16 cellular contexts compared by ENCODE assay signal in the genomic region with DNA sequence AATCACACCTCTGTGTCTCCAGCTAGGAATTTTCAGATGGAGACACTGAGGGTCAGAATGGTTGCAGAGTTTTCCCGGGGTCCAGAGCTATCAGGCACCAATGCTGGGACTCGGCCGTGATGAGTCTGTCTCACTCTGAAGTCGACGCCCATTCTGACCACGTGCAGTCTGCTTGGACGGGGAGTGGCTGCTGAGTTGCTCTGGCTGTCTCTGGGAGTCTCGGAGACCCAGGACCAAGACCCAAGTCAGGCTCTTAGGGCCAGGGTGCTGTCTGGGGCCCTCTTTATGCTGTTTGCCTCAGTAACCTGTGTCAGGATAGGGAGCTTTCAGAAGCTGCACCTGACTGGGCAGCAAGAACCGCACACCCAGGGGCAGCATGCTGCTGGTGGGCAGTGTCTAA. TPM values are rescaled to one million over a fixed set of nuclear protein-coding genes. Genes with fewer than 3 reads are reported as not detected.
"Had no signal": no experiment of that assay in that cellular context is flagged by ENCODE, and none has a peak within 500 bp of the region (broad histone marks: within the 10 kb centered on the region; RNA-seq: fewer than 3 reads in every experiment).

No MANE protein-coding gene starts in this region.

- H3K9me3 ChIP-seq: body of pancreas, mucosa of descending colon, prostate gland, sigmoid colon, upper lobe of right lung had no signal

- H3K27me3 ChIP-seq: body of pancreas, sigmoid colon, upper lobe of right lung had no signal

- ATAC-seq: activated naive CD4-positive, alpha-beta T cell treated with anti-CD3 and anti-CD28 coated beads, Interleukin-2, amount 50 U/mL, for 72 hours; body of pancreas; mucosa of descending colon; natural killer cell; upper lobe of right lung had no signal

- H3K4me3 ChIP-seq: body of pancreas, mucosa of descending colon, prostate gland, sigmoid colon, upper lobe of right lung had no signal

- H3K27ac ChIP-seq: body of pancreas, prostate gland, upper lobe of right lung had no signal

- H3K36me3 ChIP-seq: prostate gland, upper lobe of right lung had no signal

- DNase-seq: activated effector memory CD4-positive, alpha-beta T cell treated with Interleukin-2 at 50 U/mL for 16 hours; activated T-cell treated with anti-CD3 and anti-CD28 coated beads, Interleukin-2, amount 50 U/mL, for 1 hour; amniotic stem cell; body of pancreas; cortex of kidney; effector memory CD4-positive, alpha-beta T cell; mucosa of descending colon; natural killer cell; nucleus accumbens; sigmoid colon; stimulated activated CD4-positive, alpha-beta T cell treated with anti-CD3 and anti-CD28 coated beads, Interleukin-4, amount 100 ng/mL, for 1 hour; stimulated activated CD8-positive, alpha-beta memory T cell treated with anti-CD3 and anti-CD28 coated beads, Interleukin-4, amount 100 ng/mL, for 48 hours; upper lobe of right lung had no signal

RNA-seq across cellular contexts. Expression of a gene that starts 4.6 kb away (rescaled TPM):
- total RNA-seq: activated naive CD4-positive, alpha-beta T cell treated with anti-CD3 and anti-CD28 coated beads, Interleukin-2, amount 50 U/mL, for 72 hours; body of pancreas; natural killer cell; temporal lobe had no signal
